In the genomic region with DNA sequence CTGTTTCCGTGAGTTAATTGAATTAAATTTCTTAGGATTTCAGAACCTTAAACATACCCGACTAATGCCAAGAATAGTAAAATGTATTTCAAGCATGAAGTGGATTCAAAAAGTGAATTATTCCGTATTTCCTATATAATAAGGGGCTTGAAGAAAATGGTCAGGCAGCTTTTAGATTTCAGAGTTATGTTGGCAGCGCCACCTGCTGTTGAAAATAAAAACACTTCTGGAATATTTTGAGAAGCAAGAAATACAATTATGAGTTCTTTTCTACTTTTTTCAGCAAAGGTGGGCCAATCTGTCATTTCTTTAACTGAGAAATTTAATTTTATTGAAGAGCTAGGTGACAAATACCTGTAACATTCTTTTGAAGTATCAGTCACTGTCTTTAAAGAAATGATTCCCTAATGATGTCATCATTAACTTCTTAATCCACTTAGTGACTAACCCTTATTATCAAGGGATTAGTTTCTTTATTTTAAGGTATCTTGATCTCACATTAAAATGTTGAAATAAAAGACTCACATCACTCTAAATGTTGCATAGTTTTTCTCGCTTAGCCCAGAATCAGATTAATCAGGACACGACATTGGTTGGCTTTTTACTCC, we compare ENCODE assay signal across 8 cellular contexts. TPM values are rescaled to one million over a fixed set of nuclear protein-coding genes. Genes with fewer than 3 reads are reported as not detected.
DNase-seq lines count a peak whose midpoint lies in the region; ATAC-seq and TF ChIP-seq lines count a peak whose summit lies in the region.

No MANE protein-coding gene starts in this region.

- H3K27me3 ChIP-seq in mucosa of stomach (ENCODE audit: control insufficient read depth, insufficient read depth, low read length), result no peaks in the 10 kb centered on the region
- no peaks in the 10 kb centered on the region for H3K27me3 ChIP-seq in ovary

- H3K4me3 ChIP-seq in mucosa of stomach (ENCODE audit: low read length), result no peak overlapping the region
- H3K4me3 ChIP-seq in ovary, result no peak overlapping the region

- TF ChIP-seq CTCF in GM12873 (IDR thresholded peaks at IDR 0.05; ENCODE audit: insufficient read depth, low read depth, low read length, missing control alignments) (peak; percentile 55), chondrocyte (IDR thresholded peaks at IDR 0.05) (peak; percentile 93), ovary (IDR thresholded peaks at IDR 0.05) (peak in 1 of 3 donors; percentile 27)

- H3K27me3 Mint-ChIP-seq in chondrocyte (ENCODE audit: low read depth), result no peaks in the 10 kb centered on the region

- peaks cover 59% of the 10 kb centered on the region for H3K4me1 ChIP-seq in mucosa of stomach (ENCODE audit: control insufficient read depth, insufficient read depth, low read length)
- H3K4me1 ChIP-seq in ovary (ENCODE audit: insufficient read depth), result no peaks in the 10 kb centered on the region

- peak overlapping the region; percentile 42 for H3K9ac ChIP-seq in mucosa of stomach (ENCODE audit: low read length)

- ATAC-seq in GM21423 (IDR thresholded peaks at IDR 0.05; ENCODE audit: unreplicated experiment), result no peak
- no peak for ATAC-seq in GM21576 (IDR thresholded peaks at IDR 0.05; ENCODE audit: unreplicated experiment)

- peaks cover 62% of the 10 kb centered on the region for H3K4me1 Mint-ChIP-seq in chondrocyte (ENCODE audit: low read depth)

- H3K9me3 ChIP-seq in mucosa of stomach (ENCODE audit: control insufficient read depth, low read length) (no peaks in the 10 kb centered on the region), ovary (no peaks in the 10 kb centered on the region)

- H3K4me3 Mint-ChIP-seq in chondrocyte (ENCODE audit: unreplicated experiment), result no peak overlapping the region

- H3K27ac ChIP-seq in ovary, result no peak overlapping the region

- H3K9me3 Mint-ChIP-seq in chondrocyte (ENCODE audit: low read depth), result peaks cover 7% of the 10 kb centered on the region

- intact Hi-C loops in ovary (cut with DNase I), result loop anchor here in 1 of 4 donors (5.0 kb wide), 1 partner anchor 221 kb away; no protein-coding TSS in a partner anchor

- H3K36me3 Mint-ChIP-seq in chondrocyte (ENCODE audit: low read depth), result no peaks in the 10 kb centered on the region

- TF ChIP-seq POLR2A in ovary (IDR thresholded peaks at IDR 0.05), result no peak

- H3K27ac Mint-ChIP-seq in chondrocyte (ENCODE audit: unreplicated experiment), result no peak overlapping the region

- peak; percentile 20 for DNase-seq in AG20443 (ENCODE audit: low spot score)
- DNase-seq in NCI-H748 (lab: John Stamatoyannopoulos, UW; ENCODE audit: unreplicated experiment), result peak; percentile 58
- DNase-seq in chondrocyte (ENCODE audit: low spot score), result no peak
- no peak for DNase-seq in ovary

- WGBS in ovary, 3 donors, result 51 to 54% (median 53%) methylated on average over 6 of the region's 6 CpGs

- no peak for TF ChIP-seq EP300 in ovary (IDR thresholded peaks at IDR 0.05)

- H3K36me3 ChIP-seq in mucosa of stomach (ENCODE audit: control insufficient read depth, insufficient read depth, low read length), result no peaks in the 10 kb centered on the region
- no peaks in the 10 kb centered on the region for H3K36me3 ChIP-seq in ovary

RNA-seq across cellular contexts. Expression of gene AGR3, which starts 36.6 kb away (rescaled TPM):
- total RNA-seq in chondrocyte (not detected in 3 replicates), ovary (10 to 100 TPM in 1 of 7 donors, 1 to 10 TPM in 4, not detected in 2; 2.0 to 57.2 (median 2.5) TPM)
- polyA plus RNA-seq in ovary, result under 1 TPM in 1 of 2 donors, not detected in 1; 0.12 TPM

Comparison
In these comparisons a context has a peak if more than half of its experiments do, and no peak if none do; other contexts are left out.
1. DNase-seq: peak in AG20443 (single experiment) and NCI-H748 (single experiment); none in chondrocyte (single experiment) and ovary (0 of 5).